7 cellular contexts compared by ENCODE assay signal in genomic region chr18:1585881-1586488, GRCh38.
DNase-seq lines count a peak whose midpoint lies in the region; ATAC-seq, FAIRE-seq and TF ChIP-seq lines count a peak whose summit lies in the region.

No MANE protein-coding gene starts in this region.

- intact Hi-C loops in K562 (cut with micrococcal nuclease), result loop anchor here (5.0 to 10.0 kb wide), 2 partner anchors 76 to 499 kb away; no protein-coding TSS in a partner anchor

- TF ChIP-seq EP300 in K562 (IDR thresholded peaks at IDR 0.05; ENCODE audit: low read length), result no peak

- H3K4me2 ChIP-seq in K562 (ENCODE audit: insufficient read depth, low read length), result no peak overlapping the region

- H3K9ac ChIP-seq in K562 (ENCODE audit: insufficient read depth in 1 of 2, low read depth in 2 of 2, low read length in 2 of 2), result no peak overlapping the region

- H3K79me2 ChIP-seq in K562 (ENCODE audit: control insufficient read depth, insufficient read depth, low read length), result no peaks in the 10 kb centered on the region

- H3K9me3 ChIP-seq in K562 (replicated peaks; ENCODE audit: control insufficient read depth, insufficient read depth, low read depth, low read length), result no peaks in the 10 kb centered on the region

- H2AFZ ChIP-seq in K562 (ENCODE audit: low read depth, low read length), result no peak overlapping the region

- H3K27me3 ChIP-seq in K562 (ENCODE audit: control insufficient read depth in 2 of 2, insufficient read depth in 2 of 2, low read length in 2 of 2), result no peaks in the 10 kb centered on the region

- no peak overlapping the region for H3K4me3 ChIP-seq in K562

- no peak for TF ChIP-seq POLR2A in K562 (conservative IDR thresholded peaks at IDR 0.05)

- DNase-seq in NCI-H2171 treated with DMSO at 0.1 percent for 48 hours (lab: John Stamatoyannopoulos, UW), result peak; percentile 72
- peak; percentile 20 to 43 (median 28) for DNase-seq in K562 (ENCODE audit: extremely low read depth in 1 of 4, low spot score in 3 of 4)
- no peak for DNase-seq in left lobe of liver (ENCODE audit: low spot score)
- no peak for DNase-seq in activated gamma-delta T cell treated with Interleukin-2 at 50 U/mL for 16 hours
- no peak for DNase-seq in epidermal melanocyte (ENCODE audit: insufficient read length, low spot score)

- no peak overlapping the region for H3K27ac ChIP-seq in K562 (ENCODE audit: extremely low read depth, low read depth, low read length)

- TF ChIP-seq RAD21 in K562 (CRISPR knock-in tag; conservative IDR thresholded peaks at IDR 0.05 in 1 of 2, IDR thresholded peaks at IDR 0.05 in 1 of 2), result peak; percentile 50 to 63

- H4K20me1 ChIP-seq in K562 (replicated peaks; ENCODE audit: control insufficient read depth, insufficient read depth, low read length), result no peaks in the 10 kb centered on the region

- 2% methylated on average over 7 of the region's 7 CpGs for WGBS in K562 (ENCODE audit: insufficient coverage, low coverage, missing lambda C conversion rate)

- ATAC-seq in HG02759 (IDR thresholded peaks at IDR 0.05; ENCODE audit: unreplicated experiment), result peak; percentile 75
- peak; percentile 86 for ATAC-seq in K562
- ATAC-seq in left lobe of liver, result peak; percentile 83

- POLR2A ChIA-PET in K562 (lab: Yijun Ruan, JAX), result no interaction called here

- FAIRE-seq in K562 (lab: Jason Lieb, UNC), result peak; percentile 91

- CTCF ChIA-PET in K562 (lab: Yijun Ruan, JAX; ENCODE audit: low intra/inter-chr PET ratio), result interaction anchor here (1.3 to 2.0 kb wide), 2 partner anchors 386 to 962 kb away, joined by 3 to 12 read pairs; no protein-coding TSS in a partner anchor

- TF ChIP-seq CTCF in GM12874 (IDR thresholded peaks at IDR 0.05; ENCODE audit: insufficient read depth, low read depth, low read length), result peak; percentile 35; the same call in 1 of the 2 replicates
- peak; percentile 24 to 64 (median 60); a peak in 5 of 6 replicates for TF ChIP-seq CTCF in K562 (IDR thresholded peaks at IDR 0.05 in 2 of 3, conservative IDR thresholded peaks at IDR 0.05 in 1 of 3; ENCODE audit: insufficient read depth in 2 of 3, low read depth in 1 of 3, low read length in 3 of 3)

- no peaks in the 10 kb centered on the region for H3K36me3 ChIP-seq in K562 (ENCODE audit: control insufficient read depth, insufficient read depth, low read length)

- no peaks in the 10 kb centered on the region for H3K9me1 ChIP-seq in K562 (ENCODE audit: control insufficient read depth, insufficient read depth, low read length)

- in situ Hi-C loops in K562 (cut with MboI), result loop anchor here (25.0 kb wide), 1 partner anchor 951 kb away; no protein-coding TSS in a partner anchor

- BruUV-seq in K562 (replicated peaks; lab: Mats Ljungman, UMichigan), result no TSS peak

- no peaks in the 10 kb centered on the region for H3K4me1 ChIP-seq in K562 (replicated peaks in 1 of 2; ENCODE audit: control insufficient read depth in 2 of 2, insufficient read depth in 2 of 2, low read length in 2 of 2)

TF ChIP-seq in K562, 482 proteins besides CTCF, POLR2A, EP300 and RAD21:
- TF ChIP-seq ARID3A (IDR thresholded peaks at IDR 0.05; ENCODE audit: borderline replicate concordance, low read depth, low read length) (peak; percentile 66; the same call in 1 of the 2 replicates), ATF4 (CRISPR knock-in tag; IDR thresholded peaks at IDR 0.05) (no peak)

Comparison
In these comparisons a context has a peak if more than half of its experiments do, and no peak if none do; other contexts are left out.
1. DNase-seq: peak in NCI-H2171 treated with DMSO at 0.1 percent for 48 hours (single experiment) and K562 (4 of 4); none in left lobe of liver (single experiment), activated gamma-delta T cell treated with Interleukin-2 at 50 U/mL for 16 hours (single experiment) and epidermal melanocyte (single experiment).
2. Peak in every context shown above with its lines, with median percentiles within 50 percentile points of each other: ATAC-seq.